In genomic region chr6:3323696-3324261, GRCh38 we compare ENCODE assay signal across 11 cellular contexts.
A peak's percentile ranks its signal among the peaks of the same experiment; 100 is the strongest.
DNase-seq lines count a peak whose midpoint lies in the region; ATAC-seq and TF ChIP-seq lines count a peak whose summit lies in the region.
"Had no signal": no experiment of that assay in that cellular context is flagged by ENCODE, and none has a peak within 500 bp of the region (broad histone marks: within the 10 kb centered on the region; RNA-seq: fewer than 3 reads in every experiment).

No MANE protein-coding gene starts in this region.

- peak overlapping the region; percentile 73 for H3K27ac ChIP-seq in GM23248
- peak overlapping the region; percentile 13 for H3K27ac ChIP-seq in mammary epithelial cell (ENCODE audit: insufficient read depth, low read depth, low read length)
- peak overlapping the region; percentile 49 for H3K27ac ChIP-seq in layer of hippocampus (ENCODE audit: low read depth, low read length)
- H3K27ac ChIP-seq in gastrocnemius medialis = peak overlapping the region; percentile 22 to 51 (median 32)
- H3K27ac ChIP-seq: neural progenitor cell had no signal

- H3K9me2 ChIP-seq in GM23248 (ENCODE audit: insufficient read depth) = no peaks in the 10 kb centered on the region

- no peaks in the 10 kb centered on the region for H3K36me3 ChIP-seq in GM23248 (ENCODE audit: low read depth)
- H3K36me3 ChIP-seq in mammary epithelial cell (ENCODE audit: insufficient read depth, low read length) = no peaks in the 10 kb centered on the region
- H3K36me3 ChIP-seq in gastrocnemius medialis = no peaks in the 10 kb centered on the region
- H3K36me3 ChIP-seq: neural progenitor cell, thyroid gland had no signal

- DNase-seq in GM23248 (no peak), mammary epithelial cell (no peak), gastrocnemius medialis (no peak), lower leg skin (ENCODE audit: low spot score in 2 of 2) (no peak)
- no peak for DNase-seq in stimulated activated CD4-positive, alpha-beta T cell treated with anti-CD3 and anti-CD28 coated beads, Interleukin-2, amount 100 ng/mL, for 24 hours
- DNase-seq: DMS53, thyroid gland had no signal

- H3K27me3 ChIP-seq in GM23248 (replicated peaks; ENCODE audit: insufficient read depth) (no peaks in the 10 kb centered on the region), mammary epithelial cell (ENCODE audit: insufficient read depth, low read length) (no peaks in the 10 kb centered on the region), layer of hippocampus (ENCODE audit: control insufficient read depth, insufficient read depth, low read length) (no peaks in the 10 kb centered on the region), gastrocnemius medialis (no peaks in the 10 kb centered on the region)
- H3K27me3 ChIP-seq: neural progenitor cell, thyroid gland had no signal

- 0 out of 2 replicates have a peak overlapping the region, but pooled peaks have one; percentile 6 for H3K9ac ChIP-seq in GM23248
- no peak overlapping the region for H3K9ac ChIP-seq in mammary epithelial cell (ENCODE audit: insufficient read depth, low read length)
- H3K9ac ChIP-seq: neural progenitor cell had no signal

- peak in 1 of 2 donors; percentile 43 for ATAC-seq in gastrocnemius medialis
- no peak for ATAC-seq in GM21786 (IDR thresholded peaks at IDR 0.05; ENCODE audit: unreplicated experiment)
- ATAC-seq in GM21825 (IDR thresholded peaks at IDR 0.05; ENCODE audit: unreplicated experiment) = no peak

- H2AFZ ChIP-seq in GM23248 = no peak overlapping the region
- H2AFZ ChIP-seq in mammary epithelial cell (ENCODE audit: low read depth, low read length) = no peak overlapping the region
- H2AFZ ChIP-seq: neural progenitor cell had no signal

- intact Hi-C loops in mammary epithelial cell (cut with micrococcal nuclease) (no loop called here), gastrocnemius medialis (cut with DNase I; ENCODE audit: low total_unique reads) (no loop called here), lower leg skin (cut with DNase I; ENCODE audit: low total_unique reads) (no loop called here)

- no TSS peak for BruUV-seq in mammary epithelial cell (replicated peaks; lab: Mats Ljungman, UMichigan)

- H3K4me2 ChIP-seq in GM23248 (ENCODE audit: unreplicated experiment) (peak overlapping the region; percentile 49), mammary epithelial cell (ENCODE audit: insufficient read depth, low read depth, low read length) (peak overlapping the region; percentile 49)
- H3K4me2 ChIP-seq: neural progenitor cell had no signal

- peak in 1 of 2 donors; percentile 29 for TF ChIP-seq POLR2A in gastrocnemius medialis (IDR thresholded peaks at IDR 0.05)
- TF ChIP-seq POLR2A in lower leg skin (IDR thresholded peaks at IDR 0.05) = no peak

- H3K4me1 ChIP-seq in GM23248 (ENCODE audit: insufficient read depth) (peaks cover 23% of the 10 kb centered on the region), mammary epithelial cell (ENCODE audit: insufficient read depth, low read length) (peaks cover 19% of the 10 kb centered on the region), gastrocnemius medialis (peaks cover 11 to 24% of the 10 kb centered on the region in 2 donors)
- H3K4me1 ChIP-seq: neural progenitor cell had no signal

- peaks cover 23% of the 10 kb centered on the region for H3F3A ChIP-seq in GM23248 (ENCODE audit: insufficient read depth)

- H4K20me1 ChIP-seq in GM23248 (ENCODE audit: insufficient read depth) (no peaks in the 10 kb centered on the region), mammary epithelial cell (ENCODE audit: insufficient read depth, low read length) (no peaks in the 10 kb centered on the region)

- in situ Hi-C loops in GM23248 (cut with MboI) (no loop called here), mammary epithelial cell (cut with MboI; ENCODE audit: low sequenced_read_pairs in 2 of 2) (no loop called here), gastrocnemius medialis (cut with MboI; ENCODE audit: low sequenced_read_pairs in 4 of 4) (no loop called here)

- H3K9me3 ChIP-seq in GM23248 (ENCODE audit: low read depth) (no peaks in the 10 kb centered on the region), mammary epithelial cell (replicated peaks; ENCODE audit: insufficient read depth, low read length) (no peaks in the 10 kb centered on the region), gastrocnemius medialis (no peaks in the 10 kb centered on the region)
- H3K9me3 ChIP-seq: thyroid gland had no signal

- TF ChIP-seq CTCF in mammary epithelial cell (conservative IDR thresholded peaks at IDR 0.05 in 1 of 2, IDR thresholded peaks at IDR 0.05 in 1 of 2; ENCODE audit: extremely low read depth in 1 of 2, insufficient read depth in 1 of 2, low read depth in 1 of 2, low read length in 2 of 2) (no peak), gastrocnemius medialis (IDR thresholded peaks at IDR 0.05 in 4 of 5, conservative IDR thresholded peaks at IDR 0.05 in 1 of 5) (no peak), lower leg skin (IDR thresholded peaks at IDR 0.05) (no peak)

- CTCF ChIA-PET in mammary epithelial cell (lab: Charles Lee; ENCODE audit: low non-redundant PET) = no interaction called here

- WGBS in GM23248 (ENCODE audit: low coverage in 1 of 2, low lambda C conversion rate in 2 of 2, missing lambda C conversion rate in 2 of 2), 2 experiments = 96 to 97% methylated on average over 21 of the region's 21 CpGs
- whole genome bisulfite sequencing in mammary epithelial cell (ENCODE audit: low coverage, missing lambda C conversion rate) = 97% methylated on average over 21 of the region's 21 CpGs
- WGBS in lower leg skin, 2 donors = 79 to 94% methylated on average over 19 to 21 of the region's 21 CpGs

- H3K79me2 ChIP-seq in GM23248 (ENCODE audit: insufficient read depth) (no peaks in the 10 kb centered on the region), mammary epithelial cell (ENCODE audit: insufficient read depth, low read length) (peaks cover 5% of the 10 kb centered on the region)

- H3K4me3 ChIP-seq in GM23248 (no peak overlapping the region), mammary epithelial cell (replicated peaks in 1 of 3; ENCODE audit: insufficient read depth in 1 of 3, low read depth in 2 of 3, low read length in 3 of 3) (no peak overlapping the region), gastrocnemius medialis (no peak overlapping the region), lower leg skin (ENCODE audit: low read depth, poor library complexity, severe bottlenecking) (no peak overlapping the region)
- H3K4me3 ChIP-seq: neural progenitor cell, thyroid gland had no signal

- dilution Hi-C loops in mammary epithelial cell (cut with HindIII; ENCODE audit: low sequenced_read_pairs) = no loop called here

Comparison
In these comparisons a context has a peak if more than half of its experiments do, and no peak if none do; other contexts are left out.
1. H3K27ac ChIP-seq: peak in every context shown above with its lines; median percentile 73 in GM23248; 49 in layer of hippocampus; 32 in gastrocnemius medialis; 13 in mammary epithelial cell.